9 cellular contexts compared by ENCODE assay signal in genomic region chr21:45019076-45019886, GRCh38. TPM values are rescaled to one million over a fixed set of nuclear protein-coding genes. Genes with fewer than 3 reads are reported as not detected.
DNase-seq lines count a peak whose midpoint lies in the region; ATAC-seq and TF ChIP-seq lines count a peak whose summit lies in the region.
"Had no signal": no experiment of that assay in that cellular context is flagged by ENCODE, and none has a peak within 500 bp of the region (broad histone marks: within the 10 kb centered on the region; RNA-seq: fewer than 3 reads in every experiment).

No MANE protein-coding gene starts in this region.

- peaks cover 12% of the 10 kb centered on the region for H3K27me3 ChIP-seq in CD4-positive, alpha-beta memory T cell (ENCODE audit: insufficient read depth, low read length)
- H3K27me3 ChIP-seq in hepatocyte (no peaks in the 10 kb centered on the region), gastrocnemius medialis (no peaks in the 10 kb centered on the region)

- peaks cover 30 to 39% of the 10 kb centered on the region in 2 donors for H3K27me3 Mint-ChIP-seq in CD4-positive, alpha-beta memory T cell
- peaks cover 42% of the 10 kb centered on the region for H3K27me3 Mint-ChIP-seq in T-helper 17 cell

- peak overlapping the region in 6 of 8 donors; percentile 13 to 62 (median 36) for H3K4me3 Mint-ChIP-seq in CD4-positive, alpha-beta memory T cell
- peak overlapping the region; percentile 15 for H3K4me3 Mint-ChIP-seq in T-helper 17 cell

- H3K9me3 ChIP-seq in CD4-positive, alpha-beta memory T cell (ENCODE audit: control insufficient read depth in 1 of 2, low read length in 2 of 2) = no peaks in the 10 kb centered on the region
- H3K9me3 ChIP-seq in T-helper 17 cell (ENCODE audit: control insufficient read depth, low read length, poor library complexity, severe bottlenecking) = no peaks in the 10 kb centered on the region
- H3K9me3 ChIP-seq in hepatocyte (ENCODE audit: low read depth) = no peaks in the 10 kb centered on the region
- no peaks in the 10 kb centered on the region for H3K9me3 ChIP-seq in gastrocnemius medialis

- in situ Hi-C loops in gastrocnemius medialis (cut with MboI; ENCODE audit: low sequenced_read_pairs in 4 of 4) = no loop called here

- no peaks in the 10 kb centered on the region for H3K79me2 ChIP-seq in hepatocyte

- CTCF ChIA-PET in CD4-positive, alpha-beta memory T cell (lab: Charles Lee; ENCODE audit: partially characterized antibody) = no interaction called here

- no peak for TF ChIP-seq CTCF in hepatocyte (IDR thresholded peaks at IDR 0.05; ENCODE audit: poor library complexity)
- TF ChIP-seq CTCF in gastrocnemius medialis (IDR thresholded peaks at IDR 0.05 in 4 of 5, conservative IDR thresholded peaks at IDR 0.05 in 1 of 5) = no peak

- DNase-seq in CD4-positive, alpha-beta memory T cell = no peak
- DNase-seq in T-helper 17 cell (peak in 1 of 3 donors; percentile 9), hepatocyte (ENCODE audit: low spot score) (no peak), gastrocnemius medialis (peak in 1 of 2 donors; percentile 51), cerebellum (ENCODE audit: low spot score) (no peak), NCI-H82 (lab: John Stamatoyannopoulos, UW) (no peak)
- DNase-seq: effector memory CD4-positive, alpha-beta T cell had no signal

- peaks cover 3 to 12% (median 8%) of the 10 kb centered on the region in 8 donors for H3K9me3 Mint-ChIP-seq in CD4-positive, alpha-beta memory T cell

- TF ChIP-seq POLR2A in gastrocnemius medialis (IDR thresholded peaks at IDR 0.05) = peak in 1 of 2 donors; percentile 44

- peaks cover 6% of the 10 kb centered on the region for H3K4me1 ChIP-seq in CD4-positive, alpha-beta memory T cell (ENCODE audit: insufficient read depth, low read length)
- H3K4me1 ChIP-seq in hepatocyte (ENCODE audit: insufficient read depth) (peaks cover 12% of the 10 kb centered on the region), gastrocnemius medialis (peaks cover 0 to 7% of the 10 kb centered on the region in 2 donors)

- H3K36me3 Mint-ChIP-seq in CD4-positive, alpha-beta memory T cell = peaks cover 0 to 4% of the 10 kb centered on the region in 2 donors
- peaks cover 5% of the 10 kb centered on the region for H3K36me3 Mint-ChIP-seq in T-helper 17 cell (ENCODE audit: low read depth)

- no peak overlapping the region for H3K27ac Mint-ChIP-seq in CD4-positive, alpha-beta memory T cell
- no peak overlapping the region for H3K27ac Mint-ChIP-seq in T-helper 17 cell

- intact Hi-C loops in CD4-positive, alpha-beta memory T cell (cut with micrococcal nuclease) = no loop called here
- intact Hi-C loops in gastrocnemius medialis (cut with DNase I; ENCODE audit: low total_unique reads) = no loop called here

- no peaks in the 10 kb centered on the region for H4K20me1 ChIP-seq in hepatocyte (ENCODE audit: insufficient read depth, poor library complexity, severe bottlenecking)

- H3K36me3 ChIP-seq in CD4-positive, alpha-beta memory T cell (ENCODE audit: insufficient read depth, low read length) = no peaks in the 10 kb centered on the region
- no peaks in the 10 kb centered on the region for H3K36me3 ChIP-seq in hepatocyte (replicated peaks; ENCODE audit: insufficient read depth, low read depth)
- H3K36me3 ChIP-seq in gastrocnemius medialis = no peaks in the 10 kb centered on the region

- H3K4me1 Mint-ChIP-seq in CD4-positive, alpha-beta memory T cell = peaks cover 4 to 9% (median 7%) of the 10 kb centered on the region in 4 donors
- peaks cover 4% of the 10 kb centered on the region for H3K4me1 Mint-ChIP-seq in T-helper 17 cell

- WGBS in hepatocyte (ENCODE audit: low lambda C conversion rate, missing lambda C conversion rate) = 66% methylated on average over 37 of the region's 60 CpGs

- H2AFZ ChIP-seq in hepatocyte = no peak overlapping the region

- H3K4me3 ChIP-seq in CD4-positive, alpha-beta memory T cell (ENCODE audit: low read length in 2 of 2) = no peak overlapping the region
- H3K4me3 ChIP-seq in hepatocyte = peak overlapping the region; percentile 23
- H3K4me3 ChIP-seq in gastrocnemius medialis = peak overlapping the region; percentile 48 to 52 (median 50)

- no peaks in the 10 kb centered on the region for H3K9me2 ChIP-seq in hepatocyte (replicated peaks; ENCODE audit: insufficient read depth)

- ATAC-seq in T-helper 17 cell = no peak
- ATAC-seq in gastrocnemius medialis = peak; percentile 55 to 59
- no peak for ATAC-seq in GM21381 (IDR thresholded peaks at IDR 0.05; ENCODE audit: unreplicated experiment)
- ATAC-seq in HG03378 (IDR thresholded peaks at IDR 0.05; ENCODE audit: unreplicated experiment) = no peak

- H3K27ac ChIP-seq in CD4-positive, alpha-beta memory T cell (ENCODE audit: low read depth, low read length) = no peak overlapping the region
- H3K27ac ChIP-seq in hepatocyte (no peak overlapping the region), gastrocnemius medialis (peak overlapping the region in 3 of 4 donors; percentile 37 to 69 (median 61))

- POLR2A ChIA-PET in CD4-positive, alpha-beta memory T cell (lab: Charles Lee; ENCODE audit: partially characterized antibody) = no interaction called here

- H3K4me2 ChIP-seq in hepatocyte = peak overlapping the region; percentile 93

RNA-seq across cellular contexts. Expression of gene ADARB1, which starts 55.1 kb away (rescaled TPM):
- 10 to 100 TPM; 49.7 to 50.0 TPM for total RNA-seq in CD4-positive, alpha-beta memory T cell
- polyA plus RNA-seq in CD4-positive, alpha-beta memory T cell = 10 to 100 TPM in 1 of 2 donors, 1 to 10 TPM in 1; 4.6 to 12.2 TPM
- total RNA-seq in T-helper 17 cell = 10 to 100 TPM; 28.4 to 37.0 TPM
- total RNA-seq in hepatocyte = 9.9 and 16.0 TPM in 2 replicates
- polyA plus RNA-seq in hepatocyte = 17.3 and 19.4 TPM in 2 replicates
- 10 to 100 TPM in 1 of 4 donors, 1 to 10 TPM in 3; 5.9 to 11.5 (median 6.9) TPM for total RNA-seq in gastrocnemius medialis
- 42.6 TPM for total RNA-seq in cerebellum

Comparison
In these comparisons a context has a peak if more than half of its experiments do, and no peak if none do; other contexts are left out.
1. H3K27ac ChIP-seq: peak in gastrocnemius medialis (3 of 4); none in CD4-positive, alpha-beta memory T cell (single experiment) and hepatocyte (single experiment).
2. H3K4me3 ChIP-seq: peak in hepatocyte (single experiment) and gastrocnemius medialis (4 of 4); none in CD4-positive, alpha-beta memory T cell (0 of 2).
3. ATAC-seq: peak in gastrocnemius medialis (2 of 2); none in T-helper 17 cell (single experiment), GM21381 (single experiment) and HG03378 (single experiment).